18 cellular contexts compared by ENCODE assay signal in genomic region chr2:240389302-240389805, GRCh38. TPM values are rescaled to one million over a fixed set of nuclear protein-coding genes. Genes with fewer than 3 reads are reported as not detected.
DNase-seq lines count a peak whose midpoint lies in the region; ATAC-seq, FAIRE-seq and TF ChIP-seq lines count a peak whose summit lies in the region.
"Had no signal": no experiment of that assay in that cellular context is flagged by ENCODE, and none has a peak within 500 bp of the region (broad histone marks: within the 10 kb centered on the region; RNA-seq: fewer than 3 reads in every experiment).

No MANE protein-coding gene starts in this region.

- H3K4me1 ChIP-seq in right lobe of liver (no peaks in the 10 kb centered on the region), HepG2 (ENCODE audit: insufficient read depth, low read length) (0 out of 2 replicates have a peak, but pooled peaks cover 8% of the 10 kb centered on the region), mucosa of descending colon (ENCODE audit: low read depth) (no peaks in the 10 kb centered on the region), aorta (ENCODE audit: control insufficient read depth in 1 of 2, insufficient read depth in 2 of 2, low read length in 2 of 2) (no peaks in the 10 kb centered on the region), stomach (peaks cover 0 to 8% (median 2%) of the 10 kb centered on the region in 4 donors)
- H3K4me1 ChIP-seq: HAP-1 had no signal

- TF ChIP-seq RAD21 in HepG2 (CRISPR knock-in tag; IDR thresholded peaks at IDR 0.05), result no peak

- no peak overlapping the region for H3K4me2 ChIP-seq in HepG2 (ENCODE audit: low read depth, low read length)
- H3K4me2 ChIP-seq: PC-9, SK-N-SH had no signal

- TF ChIP-seq EP300 in HepG2 (IDR thresholded peaks at IDR 0.05; ENCODE audit: low read depth in 2 of 2, low read length in 2 of 2), result no peak
- TF ChIP-seq EP300 in HepG2 (CRISPR knock-in tag; IDR thresholded peaks at IDR 0.05; ENCODE audit: borderline replicate concordance), result no peak
- TF ChIP-seq EP300 in stomach (IDR thresholded peaks at IDR 0.05), result no peak

- no peak overlapping the region for H3K27ac ChIP-seq in right lobe of liver
- H3K27ac ChIP-seq in HepG2 (ENCODE audit: extremely low read length, insufficient read depth, low read length), result no peak overlapping the region
- H3K27ac ChIP-seq in RWPE1, result peak overlapping the region; percentile 4
- no peak overlapping the region for H3K27ac ChIP-seq in aorta (ENCODE audit: low read depth in 1 of 2, low read length in 2 of 2)
- H3K27ac ChIP-seq in stomach, result peak overlapping the region in 2 of 5 donors; percentile 13 to 22
- H3K27ac ChIP-seq: PC-9 had no signal

- no peaks in the 10 kb centered on the region for H3K9me3 ChIP-seq in right lobe of liver
- no peaks in the 10 kb centered on the region for H3K9me3 ChIP-seq in HepG2 (ENCODE audit: low read length)
- H3K9me3 ChIP-seq in mucosa of descending colon, result no peaks in the 10 kb centered on the region
- no peaks in the 10 kb centered on the region for H3K9me3 ChIP-seq in aorta (ENCODE audit: control insufficient read depth, low read length)
- H3K9me3 ChIP-seq in stomach, result no peaks in the 10 kb centered on the region
- H3K9me3 ChIP-seq: HAP-1, SK-N-SH had no signal

- no TSS peak for BruUV-seq in HepG2 (replicated peaks; lab: Mats Ljungman, UMichigan)

- TF ChIP-seq POLR2A in right lobe of liver (IDR thresholded peaks at IDR 0.05) (no peak), HepG2 (IDR thresholded peaks at IDR 0.05; ENCODE audit: insufficient read depth in 1 of 2, low read depth in 2 of 2, low read length in 2 of 2) (no peak), stomach (IDR thresholded peaks at IDR 0.05) (no peak)

- no peak overlapping the region for H2AFZ ChIP-seq in HepG2 (ENCODE audit: low read length)
- H2AFZ ChIP-seq: PC-9 had no signal

- no CpG with 5 or more reads among the region's 6 CpGs for WGBS in right lobe of liver (ENCODE audit: insufficient coverage, low coverage, low lambda C conversion rate, missing lambda C conversion rate)
- WGBS in HepG2 (ENCODE audit: low lambda C conversion rate), result 83% methylated on average over 2 of the region's 6 CpGs
- WGBS in aorta, 2 donors, result 91 to 94% methylated on average over 6 of the region's 6 CpGs
- WGBS in stomach, 5 donors, result 86 to 93% (median 89%) methylated on average over 5 to 6 of the region's 6 CpGs; no CpG with 5 or more reads in 1 of the 5 donors

- TF ChIP-seq CTCF in right lobe of liver (IDR thresholded peaks at IDR 0.05) (no peak), HepG2 (CRISPR knock-in tag; IDR thresholded peaks at IDR 0.05) (no peak), RWPE1 (conservative IDR thresholded peaks at IDR 0.05; ENCODE audit: low read depth) (no peak), mucosa of descending colon (IDR thresholded peaks at IDR 0.05) (no peak), stomach (IDR thresholded peaks at IDR 0.05) (no peak)

- H4K20me1 ChIP-seq in HepG2 (ENCODE audit: insufficient read depth, low read length), result no peaks in the 10 kb centered on the region; the same call in 1 of the 2 replicates

- H3K4me3 ChIP-seq in right lobe of liver (no peak overlapping the region), HepG2 (replicated peaks in 1 of 3; ENCODE audit: insufficient read depth in 1 of 3, low read depth in 2 of 3, low read length in 3 of 3) (no peak overlapping the region), mucosa of descending colon (no peak overlapping the region), aorta (ENCODE audit: low read length in 2 of 2) (no peak overlapping the region), stomach (no peak overlapping the region)
- H3K4me3 ChIP-seq: HAP-1, PC-9 had no signal

- ATAC-seq in right lobe of liver (no peak), HepG2 (no peak), mucosa of descending colon (no peak), aorta (ENCODE audit: low FRiP score) (no peak)

- DNase-seq in right lobe of liver (peak in 2 of 3 donors; percentile 10 to 37), HepG2 (ENCODE audit: low spot score) (no peak), RWPE1 (ENCODE audit: low spot score) (no peak), mucosa of descending colon (peak in 2 of 3 donors; percentile 14 to 26), aorta (peak; percentile 27 to 53), stomach (no peak), GDM1 (lab: John Stamatoyannopoulos, UW) (no peak)
- no peak for DNase-seq in activated naive CD4-positive, alpha-beta T cell treated with Interleukin-2 at 50 U/mL for 16 hours
- DNase-seq: Calu3; CD4-positive, alpha-beta T cell; KG1; NCI-H1092; NCI-H2081 treated with DMSO at 0.1 percent for 48 hours; NCI-H510A treated with DMSO at 0.1 percent for 48 hours; PC-9; SHP77; SK-N-SH had no signal

- intact Hi-C loops in right lobe of liver (cut with DNase I), result no loop called here
- intact Hi-C loops in HepG2 (cut with micrococcal nuclease; ENCODE audit: unreplicated experiment), result no loop called here
- intact Hi-C loops in mucosa of descending colon (cut with DNase I, micrococcal nuclease), result no loop called here
- intact Hi-C loops in aorta (cut with DNase I), result no loop called here
- intact Hi-C loops in stomach (cut with DNase I; ENCODE audit: low total_unique reads), result no loop called here

- no peak overlapping the region for H3K9ac ChIP-seq in HepG2 (ENCODE audit: insufficient read depth, low read depth, low read length)
- H3K9ac ChIP-seq: SK-N-SH had no signal

- POLR2A ChIA-PET in HepG2 (lab: Yijun Ruan, JAX), result interaction anchor here (0.5 kb wide), 1 partner anchor 83 kb away, joined by 4 read pairs; no protein-coding TSS in a partner anchor
- POLR2A ChIA-PET in RWPE1 (lab: Yijun Ruan, JAX; ENCODE audit: low non-redundant PET), result no interaction called here

- H3K36me3 ChIP-seq in right lobe of liver, result no peaks in the 10 kb centered on the region
- H3K36me3 ChIP-seq in HepG2 (replicated peaks in 1 of 2; ENCODE audit: control insufficient read depth in 1 of 2, insufficient read depth in 2 of 2, low read length in 2 of 2), result no peaks in the 10 kb centered on the region
- H3K36me3 ChIP-seq in mucosa of descending colon (ENCODE audit: low read depth), result no peaks in the 10 kb centered on the region
- H3K36me3 ChIP-seq in aorta (ENCODE audit: control insufficient read depth in 1 of 2, insufficient read depth in 2 of 2, low read length in 1 of 2), result no peaks in the 10 kb centered on the region
- H3K36me3 ChIP-seq in stomach, result no peaks in the 10 kb centered on the region
- H3K36me3 ChIP-seq: HAP-1 had no signal

- H3K27me3 ChIP-seq in right lobe of liver (no peaks in the 10 kb centered on the region), HepG2 (ENCODE audit: control insufficient read depth in 1 of 2, insufficient read depth in 2 of 2, low read length in 2 of 2) (peaks cover 18 to 48% of the 10 kb centered on the region in 2 experiments), aorta (ENCODE audit: control insufficient read depth in 1 of 2, insufficient read depth in 2 of 2, low read length in 1 of 2) (no peaks in the 10 kb centered on the region), stomach (no peaks in the 10 kb centered on the region)

- no peaks in the 10 kb centered on the region for H3K79me2 ChIP-seq in HepG2 (ENCODE audit: insufficient read depth, low read length)

- in situ Hi-C loops in HepG2 (cut with HindIII; ENCODE audit: extremely low pct_ligation_motif_present, low pct_unique_long_range_greater_than_20kb), result no loop called here

- CTCF ChIA-PET in HepG2 (lab: Yijun Ruan, JAX; ENCODE audit: low intra/inter-chr PET ratio, low total read pairs), result no interaction called here
- CTCF ChIA-PET in RWPE1 (lab: Yijun Ruan, JAX), result no interaction called here

- no peak for FAIRE-seq in HepG2 (lab: Jason Lieb, UNC)

TF ChIP-seq in HepG2, 621 proteins besides CTCF, POLR2A, EP300 and RAD21:
- TF ChIP-seq ADNP (CRISPR knock-in tag; IDR thresholded peaks at IDR 0.05) (no peak), MBNL3 (CRISPR knock-in tag; conservative IDR thresholded peaks at IDR 0.05) (no peak), ZNF678 (CRISPR knock-in tag; IDR thresholded peaks at IDR 0.05) (no peak), MAFG (CRISPR knock-in tag; IDR thresholded peaks at IDR 0.05) (no peak), ZNF772 (CRISPR knock-in tag; IDR thresholded peaks at IDR 0.05) (no peak), ZNF670 (CRISPR knock-in tag; IDR thresholded peaks at IDR 0.05; ENCODE audit: borderline replicate concordance) (no peak), NPAS2 (CRISPR knock-in tag; IDR thresholded peaks at IDR 0.05; ENCODE audit: borderline replicate concordance) (no peak)

RNA-seq across cellular contexts. Expression of gene GPC1, which starts 46.1 kb away (rescaled TPM):
- total RNA-seq in right lobe of liver (10 to 100 TPM; 20.7 to 44.5 (median 27.8) TPM), HepG2 (2016; rRNA removed; fragmentation: Illumina TruSeq; extraction: Trizol) (2.1 and 5.5 TPM in 2 replicates), mucosa of descending colon (10 to 100 TPM; 12.4 to 29.2 (median 15.4) TPM), aorta (10 to 100 TPM; 32.3 to 62.6 TPM), stomach (100 to 1,000 TPM in 1 of 5 donors, 10 to 100 TPM in 4; 11.7 to 117 (median 28.8) TPM)
- total RNA-seq in HepG2 (2016; cell fraction: cytosol; rRNA removed; fragmentation: Illumina TruSeq; extraction: Trizol; ENCODE audit: low read depth), result 0.91 and 1.6 TPM in 2 replicates
- 1.8 and 5.2 TPM in 2 replicates for total RNA-seq in HepG2 (2016; cell fraction: insoluble cytoplasmic fraction; rRNA removed; fragmentation: Illumina TruSeq; extraction: Trizol)
- total RNA-seq in HepG2 (2016; cell fraction: membrane; rRNA removed; fragmentation: Illumina TruSeq; extraction: Trizol), result 1.9 and 2.0 TPM in 2 replicates
- 5.4 and 7.0 TPM in 2 replicates for total RNA-seq in HepG2 (2016; cell fraction: nucleus; rRNA removed; fragmentation: Illumina TruSeq; extraction: Trizol)
- polyA plus RNA-seq in HepG2 (2011; rRNA removed) (4.0 and 4.8 TPM in 2 replicates), aorta (10 to 100 TPM; 28.0 to 66.8 TPM), stomach (10 to 100 TPM in 2 of 3 donors, 1 to 10 TPM in 1; 6.3 to 40.1 (median 14.0) TPM)
- polyA plus RNA-seq in HepG2 (2011; cell fraction: cytosol; rRNA removed), result 2.4 and 5.8 TPM in 2 replicates
- 6.0 and 8.9 TPM in 2 replicates for polyA plus RNA-seq in HepG2 (2011; cell fraction: nucleus; rRNA removed)
- polyA plus RNA-seq in HepG2 (2012), result 1.1 and 2.2 TPM in 2 replicates
- polyA plus RNA-seq in HepG2 (2016; cell fraction: cytosol; fragmentation: Illumina TruSeq; extraction: Trizol; ENCODE audit: low read depth), result 1.3 and 1.7 TPM in 2 replicates
- 3.2 and 3.7 TPM in 2 replicates for polyA plus RNA-seq in HepG2 (2016; cell fraction: insoluble cytoplasmic fraction; fragmentation: Illumina TruSeq; extraction: Trizol; ENCODE audit: low read depth)
- 2.1 and 3.5 TPM in 2 replicates for polyA plus RNA-seq in HepG2 (2016; cell fraction: membrane; fragmentation: Illumina TruSeq; extraction: Trizol; ENCODE audit: low read depth)
- 12.8 and 13.1 TPM in 2 replicates for polyA plus RNA-seq in HepG2 (2016; cell fraction: nucleus; fragmentation: Illumina TruSeq; extraction: Trizol; ENCODE audit: insufficient read depth, low read depth)
- polyA minus RNA-seq in HepG2 (2011; rRNA and poly(A)+ RNA removed; ENCODE audit: low replicate concordance), result 9.2 and 40.8 TPM in 2 replicates
- polyA minus RNA-seq in HepG2 (2011; cell fraction: cytosol; rRNA and poly(A)+ RNA removed), result 7.8 and 8.3 TPM in 2 replicates
- 2.1 and 4.8 TPM in 2 replicates for polyA minus RNA-seq in HepG2 (2011; cell fraction: nucleus; rRNA and poly(A)+ RNA removed)

Comparison
In these comparisons a context has a peak if more than half of its experiments do, and no peak if none do; other contexts are left out.
1. DNase-seq: peak in right lobe of liver (2 of 3), mucosa of descending colon (2 of 3) and aorta (2 of 2); none in HepG2 (single experiment), RWPE1 (single experiment), activated naive CD4-positive, alpha-beta T cell treated with Interleukin-2 at 50 U/mL for 16 hours (single experiment), stomach (single experiment) and GDM1 (single experiment).